ENCODE assay signal across 31 cellular contexts in the genomic region with DNA sequence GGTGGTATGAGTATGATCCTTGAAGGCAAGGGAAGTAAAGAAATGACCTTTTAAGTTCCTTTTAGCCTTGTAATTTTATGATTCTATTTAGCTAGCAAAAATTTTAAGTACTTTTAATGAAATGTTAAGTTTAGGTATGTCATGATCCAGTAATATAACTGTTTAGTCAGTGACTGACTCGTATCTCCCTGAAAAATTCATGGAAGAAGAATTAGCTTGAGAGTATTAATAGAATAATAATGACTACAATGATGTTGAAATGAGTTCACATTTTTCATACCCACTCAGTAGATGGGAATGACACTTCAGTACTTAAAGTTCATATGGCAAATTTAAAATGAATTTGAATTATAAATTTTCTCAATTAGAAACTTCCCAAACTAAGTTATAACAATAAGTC. TPM values are rescaled to one million over a fixed set of nuclear protein-coding genes. Genes with fewer than 3 reads are reported as not detected.
A peak's percentile ranks its signal among the peaks of the same experiment; 100 is the strongest.
DNase-seq lines count a peak whose midpoint lies in the region; ATAC-seq and TF ChIP-seq lines count a peak whose summit lies in the region.
"Had no signal": no experiment of that assay in that cellular context is flagged by ENCODE, and none has a peak within 500 bp of the region (broad histone marks: within the 10 kb centered on the region; RNA-seq: fewer than 3 reads in every experiment).

No MANE protein-coding gene starts in this region.

- no peak overlapping the region for H3K4me3 Mint-ChIP-seq in activated T-cell treated with anti-CD3 and anti-CD28 coated beads, Interleukin-2, amount 50 U/mL, for 72 hours
- H3K4me3 Mint-ChIP-seq in activated T-cell treated with anti-CD3 and anti-CD28 coated beads, Interleukin-2, amount 50 U/mL, for 4 hours = no peak overlapping the region
- H3K4me3 Mint-ChIP-seq: activated CD4-positive, alpha-beta memory T cell treated with anti-CD3 and anti-CD28 coated beads, Interleukin-2, amount 10 ng/mL, durations not matched to agents 7 days and 5 days; B cell; IgD-negative memory B cell; neural crest cell; T-cell had no signal

- no peaks in the 10 kb centered on the region for H3K27me3 Mint-ChIP-seq in activated T-cell treated with anti-CD3 and anti-CD28 coated beads, Interleukin-2, amount 50 U/mL, for 72 hours (ENCODE audit: low read depth)
- H3K27me3 Mint-ChIP-seq in activated T-cell treated with anti-CD3 and anti-CD28 coated beads, Interleukin-2, amount 50 U/mL, for 4 hours (ENCODE audit: low read depth) = no peaks in the 10 kb centered on the region
- H3K27me3 Mint-ChIP-seq: activated CD4-positive, alpha-beta memory T cell treated with anti-CD3 and anti-CD28 coated beads, Interleukin-2, amount 10 ng/mL, durations not matched to agents 7 days and 5 days; B cell; IgD-negative memory B cell; progenitor cell of endocrine pancreas; T-cell had no signal

- peaks cover 17 to 51% of the 10 kb centered on the region in 2 donors for H3K36me3 Mint-ChIP-seq in activated T-cell treated with anti-CD3 and anti-CD28 coated beads, Interleukin-2, amount 50 U/mL, for 72 hours (ENCODE audit: insufficient read depth in 2 of 2)
- H3K36me3 Mint-ChIP-seq in activated T-cell treated with anti-CD3 and anti-CD28 coated beads, Interleukin-2, amount 50 U/mL, for 4 hours (ENCODE audit: insufficient read depth) = peaks cover 46% of the 10 kb centered on the region

- peaks cover 16% of the 10 kb centered on the region for H3K4me1 ChIP-seq in skeletal muscle satellite cell (ENCODE audit: control insufficient read depth, insufficient read depth, low read length)

- peaks cover 34% of the 10 kb centered on the region for H3K4me1 Mint-ChIP-seq in activated T-cell treated with anti-CD3 and anti-CD28 coated beads, Interleukin-2, amount 50 U/mL, for 72 hours (ENCODE audit: low read depth)
- peaks cover 43% of the 10 kb centered on the region for H3K4me1 Mint-ChIP-seq in activated T-cell treated with anti-CD3 and anti-CD28 coated beads, Interleukin-2, amount 50 U/mL, for 4 hours (ENCODE audit: low read depth)
- H3K4me1 Mint-ChIP-seq: neural crest cell had no signal

- no peak for TF ChIP-seq CTCF in fibroblast of mammary gland (conservative IDR thresholded peaks at IDR 0.05; ENCODE audit: control insufficient read depth, insufficient read depth, low read depth, low read length)

- no peaks in the 10 kb centered on the region for H3K9me3 ChIP-seq in skeletal muscle satellite cell (replicated peaks; ENCODE audit: low read length)
- H3K9me3 ChIP-seq: body of pancreas, esophagus muscularis mucosa, tibial nerve had no signal

- H3K27me3 ChIP-seq in skeletal muscle satellite cell (ENCODE audit: control insufficient read depth, insufficient read depth, low read length) = no peaks in the 10 kb centered on the region
- H3K27me3 ChIP-seq: body of pancreas, esophagus muscularis mucosa, sigmoid colon, stomach, tibial nerve had no signal

- no peak for DNase-seq in activated T-cell treated with anti-CD3 and anti-CD28 coated beads, Interleukin-2, amount 50 U/mL, for 72 hours
- DNase-seq in activated T-cell treated with anti-CD3 and anti-CD28 coated beads, Interleukin-2, amount 50 U/mL, for 4 hours = no peak
- peak; percentile 52 for DNase-seq in RKO (ENCODE audit: low spot score)
- DNase-seq in fibroblast of mammary gland (ENCODE audit: low read depth) = peak; percentile 28
- no peak for DNase-seq in SHP77 (lab: John Stamatoyannopoulos, UW)
- DNase-seq: activated CD4-positive, alpha-beta memory T cell treated with anti-CD3 and anti-CD28 coated beads, Interleukin-2, amount 10 ng/mL, durations not matched to agents 7 days and 5 days; activated CD4-positive, CD25-positive, alpha-beta regulatory T cell treated with anti-CD3 and anti-CD28 coated beads, Interleukin-2, amount 50 U/mL, for 72 hours; activated effector memory CD4-positive, alpha-beta T cell treated with Interleukin-2 at 50 U/mL for 16 hours; body of pancreas; DMS79; effector memory CD4-positive, alpha-beta T cell; kidney; NCI-H1105; NCI-H2029; NCI-H345; OCI-M1; SHP77 treated with DMSO at 0.1 percent for 48 hours; sigmoid colon; stomach; T-cell had no signal

- H3K4me2 ChIP-seq in skeletal muscle satellite cell (ENCODE audit: low read length) = no peak overlapping the region

- H3K27ac Mint-ChIP-seq in activated T-cell treated with anti-CD3 and anti-CD28 coated beads, Interleukin-2, amount 50 U/mL, for 72 hours = peak overlapping the region; percentile 63
- H3K27ac Mint-ChIP-seq: activated CD4-positive, alpha-beta memory T cell treated with anti-CD3 and anti-CD28 coated beads, Interleukin-2, amount 10 ng/mL, durations not matched to agents 7 days and 5 days; B cell; IgD-negative memory B cell; progenitor cell of endocrine pancreas; T-cell had no signal

- H3K4me3 ChIP-seq in fibroblast of mammary gland (ENCODE audit: control insufficient read depth, low read depth, low read length) (no peak overlapping the region), skeletal muscle satellite cell (ENCODE audit: low read length) (no peak overlapping the region)
- H3K4me3 ChIP-seq: body of pancreas, esophagus muscularis mucosa, lung, sigmoid colon, stomach, tibial nerve had no signal

- H3K9ac ChIP-seq in skeletal muscle satellite cell (ENCODE audit: low read depth, low read length) = peak overlapping the region; percentile 46

- no peak for ATAC-seq in activated T-cell treated with anti-CD3 and anti-CD28 coated beads, Interleukin-2, amount 50 U/mL, for 72 hours (replicated peaks in 1 of 2)
- ATAC-seq in activated T-cell treated with anti-CD3 and anti-CD28 coated beads, Interleukin-2, amount 50 U/mL, for 4 hours = no peak
- no peak for ATAC-seq in GM19452 (IDR thresholded peaks at IDR 0.05; ENCODE audit: unreplicated experiment)
- no peak for ATAC-seq in GM19023 (IDR thresholded peaks at IDR 0.05; ENCODE audit: unreplicated experiment)
- ATAC-seq: body of pancreas, HCT116, T-cell had no signal

- H3K9me3 Mint-ChIP-seq in activated T-cell treated with anti-CD3 and anti-CD28 coated beads, Interleukin-2, amount 50 U/mL, for 72 hours = peaks cover 0 to under 1% of the 10 kb centered on the region in 2 donors
- H3K9me3 Mint-ChIP-seq in activated T-cell treated with anti-CD3 and anti-CD28 coated beads, Interleukin-2, amount 50 U/mL, for 4 hours = peaks cover 4% of the 10 kb centered on the region
- H3K9me3 Mint-ChIP-seq: IgD-negative memory B cell had no signal

- peaks cover 33% of the 10 kb centered on the region for H3K36me3 ChIP-seq in skeletal muscle satellite cell (ENCODE audit: insufficient read depth, low read length)
- H3K36me3 ChIP-seq: sigmoid colon had no signal

RNA-seq across cellular contexts. Expression of a gene that starts 14.6 kb away (rescaled TPM):
- 10 to 100 TPM; 51.4 to 59.7 TPM for total RNA-seq in activated T-cell treated with anti-CD3 and anti-CD28 coated beads, Interleukin-2, amount 50 U/mL, for 72 hours
- 10 to 100 TPM; 33.4 to 38.6 (median 36.7) TPM for total RNA-seq in activated T-cell treated with anti-CD3 and anti-CD28 coated beads, Interleukin-2, amount 50 U/mL, for 4 hours
- 48.3 and 56.3 TPM in 2 replicates for total RNA-seq in skeletal muscle satellite cell (2012; rRNA removed)

RNA-seq across cellular contexts. Expression of a gene that starts 19.5 kb away (rescaled TPM):
- not detected for total RNA-seq in activated T-cell treated with anti-CD3 and anti-CD28 coated beads, Interleukin-2, amount 50 U/mL, for 72 hours
- total RNA-seq in activated T-cell treated with anti-CD3 and anti-CD28 coated beads, Interleukin-2, amount 50 U/mL, for 4 hours = not detected
- not detected in 2 replicates for total RNA-seq in skeletal muscle satellite cell (2012; rRNA removed)
- total RNA-seq: activated CD4-positive, alpha-beta memory T cell treated with anti-CD3 and anti-CD28 coated beads, Interleukin-2, amount 10 ng/mL, durations not matched to agents 7 days and 5 days; B cell; body of pancreas; esophagus muscularis mucosa; kidney; neural crest cell; progenitor cell of endocrine pancreas; sigmoid colon; T-cell; tibial nerve had no signal

Comparison
In these comparisons a context has a peak if more than half of its experiments do, and no peak if none do; other contexts are left out.
1. DNase-seq: peak in RKO (single experiment) and fibroblast of mammary gland (single experiment); none in activated T-cell treated with anti-CD3 and anti-CD28 coated beads, Interleukin-2, amount 50 U/mL, for 72 hours (0 of 2), activated T-cell treated with anti-CD3 and anti-CD28 coated beads, Interleukin-2, amount 50 U/mL, for 4 hours (single experiment) and SHP77 (0 of 2).